In the genomic region with DNA sequence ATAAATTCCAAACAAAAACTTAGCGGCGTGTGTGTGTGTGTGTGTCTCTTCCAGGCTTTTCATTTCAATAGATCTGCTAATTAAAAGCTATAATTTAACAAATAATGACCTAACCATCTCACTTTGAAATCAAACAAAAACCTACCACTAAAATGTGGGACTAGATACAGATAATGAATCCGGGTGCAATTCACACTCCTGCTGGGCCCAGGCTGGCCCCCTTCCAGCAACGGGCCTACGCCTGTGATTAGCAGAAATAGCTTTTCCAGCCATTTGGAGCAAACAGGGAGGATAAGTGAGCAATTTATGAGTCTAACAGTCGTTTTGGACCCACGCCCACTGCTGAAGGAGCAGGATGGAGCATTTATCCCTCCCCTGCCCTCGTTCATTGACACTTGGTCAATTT, we compare ENCODE assay signal across 15 cellular contexts. TPM values are rescaled to one million over a fixed set of nuclear protein-coding genes. Genes with fewer than 3 reads are reported as not detected.
DNase-seq lines count a peak whose midpoint lies in the region; ATAC-seq and TF ChIP-seq lines count a peak whose summit lies in the region.
"Had no signal": no experiment of that assay in that cellular context is flagged by ENCODE, and none has a peak within 500 bp of the region (broad histone marks: within the 10 kb centered on the region; RNA-seq: fewer than 3 reads in every experiment).

No MANE protein-coding gene starts in this region.

- peaks cover 11% of the 10 kb centered on the region for H3K4me1 Mint-ChIP-seq in WTC11

- H3K4me2 ChIP-seq in hepatocyte: no peak overlapping the region

- peaks cover 4% of the 10 kb centered on the region for H3K36me3 Mint-ChIP-seq in WTC11
- H3K36me3 Mint-ChIP-seq: stimulated activated memory B cell treated with anti-CD40 and anti-IgM and Interleukin-4, amounts not matched to agents 10 μg/mL and 1 μg/mL and 100 μg/mL, for 72 hours had no signal

- H2AFZ ChIP-seq in hepatocyte: no peak overlapping the region

- intact Hi-C loops in heart left ventricle (cut with DNase I): no loop called here
- intact Hi-C loops in Right ventricle myocardium inferior (cut with DNase I): no loop called here
- intact Hi-C loops in colonic mucosa (cut with DNase I): no loop called here
- intact Hi-C loops in vagina (cut with DNase I): no loop called here

- H3K36me3 ChIP-seq in heart left ventricle (no peaks in the 10 kb centered on the region), colonic mucosa (no peaks in the 10 kb centered on the region), vagina (no peaks in the 10 kb centered on the region), hepatocyte (replicated peaks; ENCODE audit: insufficient read depth, low read depth) (no peaks in the 10 kb centered on the region)
- H3K36me3 ChIP-seq: prostate gland, uterus had no signal

- peaks cover 7% of the 10 kb centered on the region for H3K27me3 Mint-ChIP-seq in WTC11 (ENCODE audit: low read depth)

- no peaks in the 10 kb centered on the region for H4K20me1 ChIP-seq in hepatocyte (ENCODE audit: insufficient read depth, poor library complexity, severe bottlenecking)

- no peaks in the 10 kb centered on the region for H3K27me3 ChIP-seq in heart left ventricle
- no peaks in the 10 kb centered on the region for H3K27me3 ChIP-seq in colonic mucosa
- no peaks in the 10 kb centered on the region for H3K27me3 ChIP-seq in vagina
- H3K27me3 ChIP-seq in hepatocyte: no peaks in the 10 kb centered on the region
- H3K27me3 ChIP-seq: uterus had no signal

- peaks cover 4% of the 10 kb centered on the region for H3K9me3 Mint-ChIP-seq in WTC11
- H3K9me3 Mint-ChIP-seq: stimulated activated memory B cell treated with anti-CD40 and anti-IgM and Interleukin-4, amounts not matched to agents 10 μg/mL and 1 μg/mL and 100 μg/mL, for 72 hours had no signal

- POLR2A ChIA-PET in WTC11 (lab: Charles Lee): no interaction called here

- H3K4me3 Mint-ChIP-seq in WTC11: no peak overlapping the region
- H3K4me3 Mint-ChIP-seq: stimulated activated memory B cell treated with anti-CD40 and anti-IgM and Interleukin-4, amounts not matched to agents 10 μg/mL and 1 μg/mL and 100 μg/mL, for 72 hours had no signal

- peaks cover 0 to 5% (median 0%) of the 10 kb centered on the region in 12 donors for H3K9me3 ChIP-seq in heart left ventricle
- H3K9me3 ChIP-seq in colonic mucosa: no peaks in the 10 kb centered on the region
- H3K9me3 ChIP-seq in vagina: no peaks in the 10 kb centered on the region
- H3K9me3 ChIP-seq in hepatocyte (ENCODE audit: low read depth): no peaks in the 10 kb centered on the region
- H3K9me3 ChIP-seq: prostate gland, uterus had no signal

- DNase-seq in heart left ventricle (peak; percentile 57 to 69 (median 64)), Right ventricle myocardium inferior (ENCODE audit: missing footprints) (no peak), NCI-H2227 (lab: John Stamatoyannopoulos, UW; ENCODE audit: unreplicated experiment) (peak; percentile 95), colonic mucosa (peak; percentile 36), vagina (ENCODE audit: extremely low spot score in 2 of 2) (no peak), hepatocyte (ENCODE audit: low spot score) (no peak), WTC11 (ENCODE audit: low spot score) (no peak)
- DNase-seq: activated CD4-positive, alpha-beta T cell treated with anti-CD3 and anti-CD28 coated beads, Interleukin-2, amount 50 U/mL, for 1 hour; stimulated activated CD4-positive, alpha-beta T cell treated with anti-CD3 and anti-CD28 coated beads, Interleukin-2, amount 100 ng/mL, for 24 hours; uterus had no signal

- no peak overlapping the region for H3K27ac Mint-ChIP-seq in WTC11
- H3K27ac Mint-ChIP-seq: stimulated activated memory B cell treated with anti-CD40 and anti-IgM and Interleukin-4, amounts not matched to agents 10 μg/mL and 1 μg/mL and 100 μg/mL, for 72 hours had no signal

- H3K4me3 ChIP-seq in heart left ventricle (no peak overlapping the region), colonic mucosa (no peak overlapping the region), vagina (no peak overlapping the region), hepatocyte (no peak overlapping the region)
- H3K4me3 ChIP-seq: prostate gland, uterus had no signal

- no peaks in the 10 kb centered on the region for H3K79me2 ChIP-seq in hepatocyte

- WGBS in heart left ventricle, 4 donors: 36 to 44% (median 40%) methylated on average over 8 of the region's 8 CpGs
- 51% methylated on average over 8 of the region's 8 CpGs for WGBS in hepatocyte (ENCODE audit: low lambda C conversion rate, missing lambda C conversion rate)

- H3K9me2 ChIP-seq in hepatocyte (replicated peaks; ENCODE audit: insufficient read depth): no peaks in the 10 kb centered on the region

- peak overlapping the region in 6 of 12 donors; percentile 11 to 43 (median 28) for H3K27ac ChIP-seq in heart left ventricle
- H3K27ac ChIP-seq in colonic mucosa: no peak overlapping the region
- peak overlapping the region; percentile 57 for H3K27ac ChIP-seq in vagina
- no peak overlapping the region for H3K27ac ChIP-seq in hepatocyte
- H3K27ac ChIP-seq: prostate gland, uterus had no signal

- ATAC-seq in heart left ventricle: peak in 2 of 4 donors; percentile 33 to 57
- ATAC-seq in Right ventricle myocardium inferior: no peak
- ATAC-seq in WTC11: no peak
- no peak for ATAC-seq in HG02870 (IDR thresholded peaks at IDR 0.05; ENCODE audit: unreplicated experiment)
- ATAC-seq: stimulated activated memory B cell treated with anti-CD40 and anti-IgM and Interleukin-4, amounts not matched to agents 10 μg/mL and 1 μg/mL and 100 μg/mL, for 72 hours had no signal

- no peak for TF ChIP-seq POLR2A in heart left ventricle (IDR thresholded peaks at IDR 0.05)
- TF ChIP-seq POLR2A in vagina (IDR thresholded peaks at IDR 0.05): no peak

- CTCF ChIA-PET in WTC11 (lab: Charles Lee): no interaction called here

- peaks cover 0 to 25% (median 9%) of the 10 kb centered on the region in 12 donors for H3K4me1 ChIP-seq in heart left ventricle
- no peaks in the 10 kb centered on the region for H3K4me1 ChIP-seq in colonic mucosa
- peaks cover 12% of the 10 kb centered on the region for H3K4me1 ChIP-seq in vagina
- no peaks in the 10 kb centered on the region for H3K4me1 ChIP-seq in hepatocyte (ENCODE audit: insufficient read depth)
- H3K4me1 ChIP-seq: prostate gland, uterus had no signal

- no peak for TF ChIP-seq CTCF in heart left ventricle (IDR thresholded peaks at IDR 0.05)
- no peak for TF ChIP-seq CTCF in colonic mucosa (IDR thresholded peaks at IDR 0.05)
- no peak for TF ChIP-seq CTCF in vagina (IDR thresholded peaks at IDR 0.05)
- TF ChIP-seq CTCF in hepatocyte (IDR thresholded peaks at IDR 0.05; ENCODE audit: poor library complexity): no peak
- no peak for TF ChIP-seq CTCF in WTC11 (IDR thresholded peaks at IDR 0.05)

- H3K9ac ChIP-seq in colonic mucosa (ENCODE audit: low read depth in 2 of 2, low read length in 2 of 2): no peak overlapping the region

TF ChIP-seq in WTC11, 78 proteins besides CTCF, POLR2A, EP300 and RAD21:
- TF ChIP-seq, protein P1, sequence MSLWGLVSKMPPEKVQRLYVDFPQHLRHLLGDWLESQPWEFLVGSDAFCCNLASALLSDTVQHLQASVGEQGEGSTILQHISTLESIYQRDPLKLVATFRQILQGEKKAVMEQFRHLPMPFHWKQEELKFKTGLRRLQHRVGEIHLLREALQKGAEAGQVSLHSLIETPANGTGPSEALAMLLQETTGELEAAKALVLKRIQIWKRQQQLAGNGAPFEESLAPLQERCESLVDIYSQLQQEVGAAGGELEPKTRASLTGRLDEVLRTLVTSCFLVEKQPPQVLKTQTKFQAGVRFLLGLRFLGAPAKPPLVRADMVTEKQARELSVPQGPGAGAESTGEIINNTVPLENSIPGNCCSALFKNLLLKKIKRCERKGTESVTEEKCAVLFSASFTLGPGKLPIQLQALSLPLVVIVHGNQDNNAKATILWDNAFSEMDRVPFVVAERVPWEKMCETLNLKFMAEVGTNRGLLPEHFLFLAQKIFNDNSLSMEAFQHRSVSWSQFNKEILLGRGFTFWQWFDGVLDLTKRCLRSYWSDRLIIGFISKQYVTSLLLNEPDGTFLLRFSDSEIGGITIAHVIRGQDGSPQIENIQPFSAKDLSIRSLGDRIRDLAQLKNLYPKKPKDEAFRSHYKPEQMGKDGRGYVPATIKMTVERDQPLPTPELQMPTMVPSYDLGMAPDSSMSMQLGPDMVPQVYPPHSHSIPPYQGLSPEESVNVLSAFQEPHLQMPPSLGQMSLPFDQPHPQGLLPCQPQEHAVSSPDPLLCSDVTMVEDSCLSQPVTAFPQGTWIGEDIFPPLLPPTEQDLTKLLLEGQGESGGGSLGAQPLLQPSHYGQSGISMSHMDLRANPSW (CRISPR knock-in tag; conservative IDR thresholded peaks at IDR 0.05; ENCODE audit: low read depth): no peak
- TF ChIP-seq CREB1 (CRISPR knock-in tag; IDR thresholded peaks at IDR 0.05) (no peak), ZNF263 (CRISPR knock-in tag; IDR thresholded peaks at IDR 0.05; ENCODE audit: low read depth) (no peak)

RNA-seq across cellular contexts. Expression of a gene that starts 18.0 kb away (rescaled TPM):
- total RNA-seq in heart left ventricle (not detected), Right ventricle myocardium inferior (not detected), colonic mucosa (not detected), vagina (not detected), hepatocyte (not detected in 2 replicates), WTC11 (2021) (0.44 to 0.76 TPM in 2 of 3 replicates, not detected in the other)
- polyA plus RNA-seq in heart left ventricle (not detected), hepatocyte (not detected in 2 replicates)
- total RNA-seq: bronchial epithelial cell, mononuclear cell, prostate gland, uterus had no signal

RNA-seq across cellular contexts. Expression of a gene that starts 27.3 kb away (rescaled TPM):
- total RNA-seq in heart left ventricle (10 to 100 TPM in 1 of 9 donors, 1 to 10 TPM in 3, under 1 TPM in 5; 0.07 to 22.7 (median 0.56) TPM), Right ventricle myocardium inferior (2.2 TPM), colonic mucosa (under 1 TPM; 0.07 to 0.08 TPM), vagina (9.8 TPM), hepatocyte (0.08 TPM in 1 of 2 replicates, not detected in the other), WTC11 (2021) (not detected in 3 replicates)
- polyA plus RNA-seq in heart left ventricle (1 to 10 TPM; 1.7 to 2.2 TPM), hepatocyte (not detected in 2 replicates)
- total RNA-seq: bronchial epithelial cell, mononuclear cell had no signal

Comparison
In these comparisons a context has a peak if more than half of its experiments do, and no peak if none do; other contexts are left out.
1. DNase-seq: peak in heart left ventricle (5 of 5), NCI-H2227 (single experiment) and colonic mucosa (single experiment); none in Right ventricle myocardium inferior (single experiment), vagina (0 of 2), hepatocyte (single experiment) and WTC11 (single experiment).